In the genomic region with DNA sequence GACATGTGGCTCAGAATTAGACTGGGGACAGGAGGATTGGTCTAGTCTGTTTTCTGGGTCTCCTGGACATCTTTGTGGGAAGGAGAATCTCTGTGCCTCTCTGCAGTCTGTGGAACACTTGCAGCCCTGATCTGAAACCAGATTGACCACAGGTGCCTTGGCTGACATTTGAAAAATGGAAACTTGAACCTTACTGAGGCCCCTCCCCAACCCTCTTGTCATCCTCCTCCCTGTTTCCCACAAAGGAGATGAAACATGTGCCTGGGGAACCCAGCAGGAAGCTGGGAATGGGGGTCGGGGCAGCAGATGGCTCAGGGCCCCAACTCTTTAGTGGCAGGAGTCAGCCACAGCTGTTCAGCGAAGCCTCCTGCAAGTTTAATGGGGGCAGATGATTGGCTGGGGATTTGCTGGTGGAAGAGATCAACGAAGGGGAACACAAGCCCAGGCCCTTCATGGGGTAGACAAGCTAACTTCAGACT, we compare ENCODE assay signal across 11 cellular contexts. TPM values are rescaled to one million over a fixed set of nuclear protein-coding genes. Genes with fewer than 3 reads are reported as not detected.
DNase-seq lines count a peak whose midpoint lies in the region; ATAC-seq and TF ChIP-seq lines count a peak whose summit lies in the region.
"Had no signal": no experiment of that assay in that cellular context is flagged by ENCODE, and none has a peak within 500 bp of the region (broad histone marks: within the 10 kb centered on the region; RNA-seq: fewer than 3 reads in every experiment).

No MANE protein-coding gene starts in this region.

- TF ChIP-seq CTCF in coronary artery (IDR thresholded peaks at IDR 0.05) (no peak), dorsolateral prefrontal cortex (IDR thresholded peaks at IDR 0.05 in 54 of 56, conservative IDR thresholded peaks at IDR 0.05 in 2 of 56; ENCODE audit: low read depth in 1 of 56, partially characterized antibody in 56 of 56) (no peak)

- no peaks in the 10 kb centered on the region for H3K9me3 ChIP-seq in BLaER1 treated with 17β-estradiol and CSF1 and Interleukin-3, amounts not matched to agents 10 nM and 100 nM (replicated peaks in 1 of 11)
- H3K9me3 ChIP-seq: thyroid gland had no signal

- H3K4me3 ChIP-seq in BLaER1 treated with 17β-estradiol and CSF1 and Interleukin-3, amounts not matched to agents 10 nM and 100 nM = no peak overlapping the region
- H3K4me3 ChIP-seq in coronary artery (no peak overlapping the region), dorsolateral prefrontal cortex (no peak overlapping the region)
- H3K4me3 ChIP-seq: thyroid gland had no signal

- H3K4me1 ChIP-seq in BLaER1 treated with 17β-estradiol and CSF1 and Interleukin-3, amounts not matched to agents 10 nM and 100 nM = peaks cover 4 to 31% (median 21%) of the 10 kb centered on the region in 10 experiments; a peak in 17 of 20 replicates

- ATAC-seq in GM21367 (IDR thresholded peaks at IDR 0.05; ENCODE audit: unreplicated experiment) = peak; percentile 57
- peak; percentile 62 for ATAC-seq in HG03432 (IDR thresholded peaks at IDR 0.05; ENCODE audit: unreplicated experiment)

- peaks cover 0 to 79% (median 62%) of the 10 kb centered on the region in 11 experiments; a peak in 15 of 22 replicates for H3K36me3 ChIP-seq in BLaER1 treated with 17β-estradiol and CSF1 and Interleukin-3, amounts not matched to agents 10 nM and 100 nM
- H3K36me3 ChIP-seq: thyroid gland had no signal

- H3K27ac ChIP-seq in BLaER1 treated with 17β-estradiol and CSF1 and Interleukin-3, amounts not matched to agents 10 nM and 100 nM = peak overlapping the region in 7 of 11 experiments; percentile 1 to 46 (median 27); a peak in 8 of 22 replicates
- H3K27ac ChIP-seq in coronary artery = no peak overlapping the region
- H3K27ac ChIP-seq in dorsolateral prefrontal cortex = no peak overlapping the region
- H3K27ac ChIP-seq: thyroid gland had no signal

- DNase-seq in coronary artery (ENCODE audit: low spot score) (peak; percentile 46), GM19238 (ENCODE audit: insufficient read length, low spot score) (no peak), putamen (ENCODE audit: low spot score) (no peak), dorsolateral prefrontal cortex (no peak)
- no peak for DNase-seq in stimulated activated CD4-positive, alpha-beta T cell treated with anti-CD3 and anti-CD28 coated beads, Interleukin-2, amount 100 ng/mL, for 48 hours
- DNase-seq: activated CD4-positive, CD25-positive, alpha-beta regulatory T cell treated with anti-CD3 and anti-CD28 coated beads, Interleukin-2, amount 50 U/mL, for 72 hours; activated T-cell treated with anti-CD3 and anti-CD28 coated beads, Interleukin-2, amount 50 U/mL, for 48 hours; thyroid gland had no signal

- H3K9ac ChIP-seq in BLaER1 treated with 17β-estradiol and CSF1 and Interleukin-3, amounts not matched to agents 10 nM and 100 nM = peak overlapping the region in 2 of 11 experiments; percentile 23 to 42; a peak in 2 of 22 replicates

- peak overlapping the region; percentile 25 to 80 (median 68); a peak in 20 of 22 replicates for H3K4me2 ChIP-seq in BLaER1 treated with 17β-estradiol and CSF1 and Interleukin-3, amounts not matched to agents 10 nM and 100 nM

- H4K20me1 ChIP-seq in BLaER1 treated with 17β-estradiol and CSF1 and Interleukin-3, amounts not matched to agents 10 nM and 100 nM = no peaks in the 10 kb centered on the region

- H3K27me3 ChIP-seq in BLaER1 treated with 17β-estradiol and CSF1 and Interleukin-3, amounts not matched to agents 10 nM and 100 nM = no peaks in the 10 kb centered on the region
- H3K27me3 ChIP-seq in dorsolateral prefrontal cortex = peaks cover 0 to 8% (median 0%) of the 10 kb centered on the region in 45 donors
- H3K27me3 ChIP-seq: thyroid gland had no signal

- intact Hi-C loops in dorsolateral prefrontal cortex (cut with DNase I) = no loop called here

RNA-seq across cellular contexts. Expression of gene VASH2, which starts 18.1 kb away (rescaled TPM):
- total RNA-seq in dorsolateral prefrontal cortex = 10 to 100 TPM in 1 of 120 experiments, 1 to 10 TPM in 119; 1.1 to 10.0 (median 4.5) TPM

RNA-seq across cellular contexts. Expression of gene ANGEL2, which starts 47.2 kb away (rescaled TPM):
- total RNA-seq in dorsolateral prefrontal cortex = 10 to 100 TPM; 42.5 to 77.5 (median 57.2) TPM

Comparison
In these comparisons a context has a peak if more than half of its experiments do, and no peak if none do; other contexts are left out.
1. H3K27ac ChIP-seq: peak in BLaER1 treated with 17β-estradiol and CSF1 and Interleukin-3, amounts not matched to agents 10 nM and 100 nM (7 of 11); none in coronary artery (0 of 2) and dorsolateral prefrontal cortex (0 of 59).